8 cellular contexts compared by ENCODE assay signal in genomic region chr9:109498195-109499060, GRCh38. TPM values are rescaled to one million over a fixed set of nuclear protein-coding genes. Genes with fewer than 3 reads are reported as not detected.
A peak's percentile ranks its signal among the peaks of the same experiment; 100 is the strongest.
DNase-seq lines count a peak whose midpoint lies in the region; ATAC-seq, FAIRE-seq and TF ChIP-seq lines count a peak whose summit lies in the region.

PTPN3 (minus strand) TSS chr9:109498307; CDS start chr9:109463434, 34,873 bp downstream.

- no peak for FAIRE-seq in bronchial epithelial cell (lab: Jason Lieb, UNC)
- no peak for FAIRE-seq in urothelium cell line (lab: Jason Lieb, UNC)

- DNase-seq in AG04450 (ENCODE audit: low read depth, low spot score) (no peak), bronchial epithelial cell (ENCODE audit: low read depth) (peak; percentile 59), urothelium cell line (ENCODE audit: low spot score) (peak; percentile 82)

- H3K4me3 ChIP-seq in AG04450 (ENCODE audit: low read depth, low read length): peak within 1 kb of the TSS; percentile 48
- H3K4me3 ChIP-seq in HUES48 (ENCODE audit: low read depth, low read length): peak within 1 kb of the TSS; percentile 63
- H3K4me3 ChIP-seq in bronchial epithelial cell (ENCODE audit: low read depth, low read length): peak within 1 kb of the TSS; percentile 57
- peak within 1 kb of the TSS; percentile 14 to 85 (median 74) for H3K4me3 ChIP-seq in liver (ENCODE audit: low read depth in 1 of 3, low read length in 3 of 3)

- no peaks in the 10 kb centered on the region for H3K36me3 ChIP-seq in HUES48 (ENCODE audit: control insufficient read depth, insufficient read depth, low read length)
- peaks cover 1% of the 10 kb centered on the region for H3K36me3 ChIP-seq in bronchial epithelial cell (ENCODE audit: control insufficient read depth, insufficient read depth, low read length)
- no peaks in the 10 kb centered on the region for H3K36me3 ChIP-seq in liver (ENCODE audit: control insufficient read depth in 4 of 4, insufficient read depth in 3 of 4, low read depth in 1 of 4, low read length in 3 of 4)

- H3K27me3 ChIP-seq in AG04450 (ENCODE audit: control insufficient read depth, insufficient read depth, low read length) (peaks cover 61% of the 10 kb centered on the region), HUES48 (ENCODE audit: control insufficient read depth, insufficient read depth, low read length) (peaks cover 80% of the 10 kb centered on the region), bronchial epithelial cell (ENCODE audit: control insufficient read depth, insufficient read depth, low read length) (no peaks in the 10 kb centered on the region), liver (ENCODE audit: control insufficient read depth in 4 of 4, insufficient read depth in 4 of 4, low read length in 3 of 4) (no peaks in the 10 kb centered on the region)

- H3K9me3 ChIP-seq in AG04450 (ENCODE audit: control insufficient read depth, insufficient read depth, low read length) (no peaks in the 10 kb centered on the region; the same call in 1 of the 2 replicates), HUES48 (ENCODE audit: control insufficient read depth, insufficient read depth, low read length) (no peaks in the 10 kb centered on the region), liver (ENCODE audit: control insufficient read depth in 4 of 4, low read length in 3 of 4) (no peaks in the 10 kb centered on the region)

- peaks cover 6% of the 10 kb centered on the region for H3K4me1 ChIP-seq in HUES48 (ENCODE audit: control insufficient read depth, insufficient read depth, low read length)
- H3K4me1 ChIP-seq in liver (ENCODE audit: control insufficient read depth in 4 of 4, insufficient read depth in 4 of 4, low read length in 3 of 4): peaks cover 4 to 26% (median 9%) of the 10 kb centered on the region in 4 donors

- WGBS in liver: 15% methylated on average over 76 of the region's 76 CpGs

- H3K9ac ChIP-seq in HUES48 (ENCODE audit: low read depth, low read length): no peak within 1 kb of the TSS
- H3K9ac ChIP-seq in liver (ENCODE audit: low read depth in 1 of 2, low read length in 2 of 2): peak within 1 kb of the TSS; percentile 48 to 94

- ATAC-seq in GM21737 (IDR thresholded peaks at IDR 0.05; ENCODE audit: unreplicated experiment) (no peak), GM18511 (IDR thresholded peaks at IDR 0.05; ENCODE audit: unreplicated experiment) (no peak), HG02981 (IDR thresholded peaks at IDR 0.05; ENCODE audit: unreplicated experiment) (no peak)

- H3K27ac ChIP-seq in AG04450 (ENCODE audit: low read depth, low read length) (no peak within 1 kb of the TSS), HUES48 (ENCODE audit: low read depth, low read length) (no peak within 1 kb of the TSS), liver (ENCODE audit: low read depth in 1 of 2, low read length in 2 of 2) (peak within 1 kb of the TSS; percentile 74 to 80)

- TF ChIP-seq CTCF in AG04450 (IDR thresholded peaks at IDR 0.05; ENCODE audit: low read depth, low read length): no peak
- no peak for TF ChIP-seq CTCF in bronchial epithelial cell (IDR thresholded peaks at IDR 0.05; ENCODE audit: insufficient read depth, low read length, severe bottlenecking)
- TF ChIP-seq CTCF in liver (IDR thresholded peaks at IDR 0.05; ENCODE audit: low read depth, low read length, missing input control): no peak

- CTCF ChIA-PET in AG04450 (lab: Charles Lee): no interaction called here

- no peak for TF ChIP-seq RAD21 in liver (IDR thresholded peaks at IDR 0.05)

- POLR2A ChIA-PET in AG04450 (lab: Yijun Ruan, JAX): no interaction called here

TF ChIP-seq in liver, 16 proteins besides CTCF, POLR2A, EP300 and RAD21:
- no peak for TF ChIP-seq EGR1 (IDR thresholded peaks at IDR 0.05; ENCODE audit: low read depth in 2 of 2)
- TF ChIP-seq RXRA (IDR thresholded peaks at IDR 0.05): no peak
- no peak for TF ChIP-seq FOXA1 (IDR thresholded peaks at IDR 0.05)
TF ChIP-seq in liver: peak in this region for 0.

RNA-seq across cellular contexts. Expression of gene PTPN3, which starts in this region (rescaled TPM):
- polyA plus RNA-seq in AG04450 (2011; rRNA removed) (1.4 and 1.7 TPM in 2 replicates), liver (10 to 100 TPM; 20.3 to 26.8 TPM)
- polyA minus RNA-seq in AG04450 (2011; rRNA and poly(A)+ RNA removed): 1.1 and 1.8 TPM in 2 replicates
- total RNA-seq in bronchial epithelial cell (14.2 and 26.2 TPM in 2 replicates), liver (10 to 100 TPM in 1 of 2 donors, 1 to 10 TPM in 1; 6.3 to 30.3 TPM)

Comparison
In these comparisons a context has a peak if more than half of its experiments do, and no peak if none do; other contexts are left out.
1. H3K27ac ChIP-seq: peak in liver (2 of 2); none in AG04450 (single experiment) and HUES48 (single experiment).
2. Peak in every context shown above with its lines, with median percentiles within 50 percentile points of each other: H3K4me3 ChIP-seq.